Comparison of ENCODE assay signal across 12 cellular contexts in genomic region chr10:96645191-96645721, GRCh38. TPM values are rescaled to one million over a fixed set of nuclear protein-coding genes. Genes with fewer than 3 reads are reported as not detected.
DNase-seq lines count a peak whose midpoint lies in the region; ATAC-seq and TF ChIP-seq lines count a peak whose summit lies in the region.
"Had no signal": no experiment of that assay in that cellular context is flagged by ENCODE, and none has a peak within 500 bp of the region (broad histone marks: within the 10 kb centered on the region; RNA-seq: fewer than 3 reads in every experiment).

No MANE protein-coding gene starts in this region.

- no peaks in the 10 kb centered on the region for H3K27me3 Mint-ChIP-seq in natural killer cell (ENCODE audit: low read depth in 2 of 2)

- no peaks in the 10 kb centered on the region for H3K4me1 ChIP-seq in colonic mucosa

- no peaks in the 10 kb centered on the region for H3K9me3 ChIP-seq in colonic mucosa

- H3K9me3 Mint-ChIP-seq in natural killer cell, result no peaks in the 10 kb centered on the region
- H3K9me3 Mint-ChIP-seq: activated naive CD4-positive, alpha-beta T cell treated with anti-CD3 and anti-CD28 coated beads for 36 hours had no signal

- CTCF ChIA-PET in GM10248 (lab: Yijun Ruan, JAX), result interaction anchor here (0.7 to 2.8 kb wide), 4 partner anchors 19 to 73 kb away, joined by 3 to 10 read pairs (median 6); no protein-coding TSS in a partner anchor

- no peak overlapping the region for H3K4me3 Mint-ChIP-seq in natural killer cell
- H3K4me3 Mint-ChIP-seq: activated naive CD4-positive, alpha-beta T cell treated with anti-CD3 and anti-CD28 coated beads for 36 hours had no signal

- ATAC-seq in HG02623 (IDR thresholded peaks at IDR 0.05; ENCODE audit: unreplicated experiment) (peak; percentile 39), natural killer cell (no peak), HG02840 (IDR thresholded peaks at IDR 0.05; ENCODE audit: low FRiP score, unreplicated experiment) (no peak)
- no peak for ATAC-seq in activated CD4-positive, CD25-positive, alpha-beta regulatory T cell treated with anti-CD3 and anti-CD28 coated beads, Interleukin-2, amount 50 U/mL, for 24 hours

- H3K27me3 ChIP-seq in colonic mucosa, result no peaks in the 10 kb centered on the region

- intact Hi-C loops in colonic mucosa (cut with DNase I), result loop anchor here (10.0 kb wide), 1 partner anchor 70 kb away; no protein-coding TSS in a partner anchor
- intact Hi-C loops in natural killer cell (cut with micrococcal nuclease), result no loop called here

- H3K4me3 ChIP-seq in colonic mucosa, result no peak overlapping the region
- H3K4me3 ChIP-seq: smooth muscle cell had no signal

- DNase-seq in GM10248 (ENCODE audit: extremely low spot score) (peak; percentile 46), colonic mucosa (no peak), natural killer cell (no peak), SW 1271 (lab: John Stamatoyannopoulos, UW) (no peak)
- DNase-seq in effector CD4-positive, alpha-beta T cell, result no peak
- DNase-seq: activated naive CD4-positive, alpha-beta T cell treated with anti-CD3 and anti-CD28 coated beads for 36 hours; foreskin fibroblast; NCI-H2171 treated with DMSO at 0.1 percent for 48 hours had no signal

- peaks cover 33 to 36% of the 10 kb centered on the region in 2 donors for H3K4me1 Mint-ChIP-seq in natural killer cell

- H3K9ac ChIP-seq in colonic mucosa (ENCODE audit: low read depth in 2 of 2, low read length in 2 of 2), result no peak overlapping the region

- H3K27ac ChIP-seq in colonic mucosa, result peak overlapping the region; percentile 20

- H3K36me3 Mint-ChIP-seq in natural killer cell, result peaks cover 14% of the 10 kb centered on the region

- peak overlapping the region; percentile 44 to 87 for H3K27ac Mint-ChIP-seq in natural killer cell
- H3K27ac Mint-ChIP-seq: activated naive CD4-positive, alpha-beta T cell treated with anti-CD3 and anti-CD28 coated beads for 36 hours had no signal

- H3K36me3 ChIP-seq in colonic mucosa, result no peaks in the 10 kb centered on the region

- TF ChIP-seq CTCF in GM10248 (IDR thresholded peaks at IDR 0.05; ENCODE audit: control extremely low read depth, extremely low read depth, low read depth, missing control alignments) (no peak), colonic mucosa (IDR thresholded peaks at IDR 0.05) (no peak), natural killer cell (IDR thresholded peaks at IDR 0.05) (no peak)

- POLR2A ChIA-PET in GM10248 (lab: Yijun Ruan, JAX), result no interaction called here

RNA-seq across cellular contexts. Expression of gene TM9SF3, which starts 58.4 kb away (rescaled TPM):
- total RNA-seq in colonic mucosa, result 100 to 1,000 TPM; 285 to 392 TPM
- total RNA-seq in natural killer cell, result 100 to 1,000 TPM; 113 to 119 (median 117) TPM
